1 cellular context compared by ENCODE assay signal in genomic region chr17:42618442-42619150, GRCh38.
TF ChIP-seq lines count a peak whose summit lies in the region.

No MANE protein-coding gene starts in this region.

TF ChIP-seq in HepG2, 621 proteins besides CTCF, POLR2A, EP300 and RAD21 (continued from another document and continues in another):
- 0 out of 2 replicates have a peak, but pooled peaks have one; percentile 27 for TF ChIP-seq ZGPAT (CRISPR knock-in tag; IDR thresholded peaks at IDR 0.05)
- TF ChIP-seq ELF3 (CRISPR knock-in tag; IDR thresholded peaks at IDR 0.05) = peak; percentile 68
- TF ChIP-seq, protein P1, sequence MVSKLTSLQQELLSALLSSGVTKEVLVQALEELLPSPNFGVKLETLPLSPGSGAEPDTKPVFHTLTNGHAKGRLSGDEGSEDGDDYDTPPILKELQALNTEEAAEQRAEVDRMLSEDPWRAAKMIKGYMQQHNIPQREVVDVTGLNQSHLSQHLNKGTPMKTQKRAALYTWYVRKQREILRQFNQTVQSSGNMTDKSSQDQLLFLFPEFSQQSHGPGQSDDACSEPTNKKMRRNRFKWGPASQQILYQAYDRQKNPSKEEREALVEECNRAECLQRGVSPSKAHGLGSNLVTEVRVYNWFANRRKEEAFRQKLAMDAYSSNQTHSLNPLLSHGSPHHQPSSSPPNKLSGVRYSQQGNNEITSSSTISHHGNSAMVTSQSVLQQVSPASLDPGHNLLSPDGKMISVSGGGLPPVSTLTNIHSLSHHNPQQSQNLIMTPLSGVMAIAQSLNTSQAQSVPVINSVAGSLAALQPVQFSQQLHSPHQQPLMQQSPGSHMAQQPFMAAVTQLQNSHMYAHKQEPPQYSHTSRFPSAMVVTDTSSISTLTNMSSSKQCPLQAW (CRISPR knock-in tag; IDR thresholded peaks at IDR 0.05) = peak; percentile 69; the same call in 1 of the 2 replicates
- peak; percentile 18 for TF ChIP-seq YY1 (IDR thresholded peaks at IDR 0.05; ENCODE audit: insufficient read depth, insufficient replicate concordance, low read depth, low read length)
- peak; percentile 76 for TF ChIP-seq PHF5A (CRISPR knock-in tag; IDR thresholded peaks at IDR 0.05; ENCODE audit: low read depth, unreplicated experiment)
- no peak for TF ChIP-seq LCORL (IDR thresholded peaks at IDR 0.05)
- TF ChIP-seq LCORL (CRISPR knock-in tag; IDR thresholded peaks at IDR 0.05) = peak; percentile 89
- peak; percentile 68 for TF ChIP-seq GATAD2A (CRISPR knock-in tag; IDR thresholded peaks at IDR 0.05)
- TF ChIP-seq HMG20B (CRISPR knock-in tag; conservative IDR thresholded peaks at IDR 0.05) = 0 out of 2 replicates have a peak, but pooled peaks have one; percentile 36
- peak; percentile 52; the same call in 1 of the 2 replicates for TF ChIP-seq PPARG (CRISPR knock-in tag; conservative IDR thresholded peaks at IDR 0.05)
- TF ChIP-seq ZKSCAN8 (CRISPR knock-in tag; IDR thresholded peaks at IDR 0.05; ENCODE audit: borderline replicate concordance) = peak; percentile 62; the same call in 1 of the 2 replicates
- TF ChIP-seq ZFP36L1 (CRISPR knock-in tag; IDR thresholded peaks at IDR 0.05) = 0 out of 2 replicates have a peak, but pooled peaks have one; percentile 30
- TF ChIP-seq FOXA3 (CRISPR knock-in tag; IDR thresholded peaks at IDR 0.05) = peak; percentile 44; the same call in 1 of the 2 replicates
- TF ChIP-seq KAT7 (CRISPR knock-in tag; IDR thresholded peaks at IDR 0.05; ENCODE audit: borderline replicate concordance) = 0 out of 2 replicates have a peak, but pooled peaks have one; percentile 44
- TF ChIP-seq ZNF580 (CRISPR knock-in tag; IDR thresholded peaks at IDR 0.05; ENCODE audit: borderline replicate concordance, low read depth) = peak; percentile 75; the same call in 1 of the 2 replicates
- 0 out of 2 replicates have a peak, but pooled peaks have one; percentile 50 for TF ChIP-seq ZSCAN25 (CRISPR knock-in tag; IDR thresholded peaks at IDR 0.05)
- TF ChIP-seq PHF8 (CRISPR knock-in tag; IDR thresholded peaks at IDR 0.05) = 0 out of 2 replicates have a peak, but pooled peaks have one; percentile 29
- no peak; the same call in 1 of the 2 replicates for TF ChIP-seq ZFP90 (CRISPR knock-in tag; IDR thresholded peaks at IDR 0.05; ENCODE audit: borderline replicate concordance)
- peak; percentile 83; the same call in 1 of the 2 replicates for TF ChIP-seq ZNF124 (CRISPR knock-in tag; IDR thresholded peaks at IDR 0.05)
- peak; percentile 82; the same call in 1 of the 2 replicates for TF ChIP-seq ZNF792 (CRISPR knock-in tag; IDR thresholded peaks at IDR 0.05)
- peak; percentile 82; the same call in 1 of the 2 replicates for TF ChIP-seq ZNF691 (CRISPR knock-in tag; IDR thresholded peaks at IDR 0.05; ENCODE audit: borderline replicate concordance, low read depth)
- no peak for TF ChIP-seq SOX13 (IDR thresholded peaks at IDR 0.05)
- TF ChIP-seq SOX13 (CRISPR knock-in tag; conservative IDR thresholded peaks at IDR 0.05 in 1 of 2, IDR thresholded peaks at IDR 0.05 in 1 of 2) = peak in 1 of 2 experiments; percentile 10; a peak in 1 of 4 replicates
- peak; percentile 48 for TF ChIP-seq CBX1 (IDR thresholded peaks at IDR 0.05; ENCODE audit: low read depth)
- 0 out of 2 replicates have a peak, but pooled peaks have one; percentile 42 for TF ChIP-seq KLF9 (CRISPR knock-in tag; IDR thresholded peaks at IDR 0.05; ENCODE audit: low read depth)
- peak; percentile 34; the same call in 1 of the 2 replicates for TF ChIP-seq HMGXB3 (CRISPR knock-in tag; IDR thresholded peaks at IDR 0.05; ENCODE audit: borderline replicate concordance)
- TF ChIP-seq MIER2 (CRISPR knock-in tag; IDR thresholded peaks at IDR 0.05) = peak; percentile 82
- no peak for TF ChIP-seq ZNF709 (CRISPR knock-in tag; IDR thresholded peaks at IDR 0.05)
- TF ChIP-seq IRF2 (CRISPR knock-in tag; IDR thresholded peaks at IDR 0.05) = peak; percentile 70; the same call in 1 of the 2 replicates
- TF ChIP-seq KDM2A (CRISPR knock-in tag; IDR thresholded peaks at IDR 0.05; ENCODE audit: borderline replicate concordance, low read depth) = peak; percentile 79
- TF ChIP-seq, protein P2, sequence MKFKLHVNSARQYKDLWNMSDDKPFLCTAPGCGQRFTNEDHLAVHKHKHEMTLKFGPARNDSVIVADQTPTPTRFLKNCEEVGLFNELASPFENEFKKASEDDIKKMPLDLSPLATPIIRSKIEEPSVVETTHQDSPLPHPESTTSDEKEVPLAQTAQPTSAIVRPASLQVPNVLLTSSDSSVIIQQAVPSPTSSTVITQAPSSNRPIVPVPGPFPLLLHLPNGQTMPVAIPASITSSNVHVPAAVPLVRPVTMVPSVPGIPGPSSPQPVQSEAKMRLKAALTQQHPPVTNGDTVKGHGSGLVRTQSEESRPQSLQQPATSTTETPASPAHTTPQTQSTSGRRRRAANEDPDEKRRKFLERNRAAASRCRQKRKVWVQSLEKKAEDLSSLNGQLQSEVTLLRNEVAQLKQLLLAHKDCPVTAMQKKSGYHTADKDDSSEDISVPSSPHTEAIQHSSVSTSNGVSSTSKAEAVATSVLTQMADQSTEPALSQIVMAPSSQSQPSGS (CRISPR knock-in tag; IDR thresholded peaks at IDR 0.05) = peak; percentile 23; the same call in 1 of the 2 replicates
- no peak for TF ChIP-seq NR2F6 (IDR thresholded peaks at IDR 0.05)
- peak; percentile 81 for TF ChIP-seq NR2F6 (CRISPR knock-in tag; IDR thresholded peaks at IDR 0.05)
- peak; percentile 84; the same call in 1 of the 2 replicates for TF ChIP-seq ERF (CRISPR knock-in tag; IDR thresholded peaks at IDR 0.05)
- TF ChIP-seq, protein P3, sequence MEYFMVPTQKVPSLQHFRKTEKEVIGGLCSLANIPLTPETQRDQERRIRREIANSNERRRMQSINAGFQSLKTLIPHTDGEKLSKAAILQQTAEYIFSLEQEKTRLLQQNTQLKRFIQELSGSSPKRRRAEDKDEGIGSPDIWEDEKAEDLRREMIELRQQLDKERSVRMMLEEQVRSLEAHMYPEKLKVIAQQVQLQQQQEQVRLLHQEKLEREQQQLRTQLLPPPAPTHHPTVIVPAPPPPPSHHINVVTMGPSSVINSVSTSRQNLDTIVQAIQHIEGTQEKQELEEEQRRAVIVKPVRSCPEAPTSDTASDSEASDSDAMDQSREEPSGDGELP (IDR thresholded peaks at IDR 0.05; ENCODE audit: borderline replicate concordance, low read depth) = peak; percentile 80; the same call in 1 of the 2 replicates
- peak; percentile 57 for TF ChIP-seq ARID5B (CRISPR knock-in tag; IDR thresholded peaks at IDR 0.05)
- TF ChIP-seq, protein P4, sequence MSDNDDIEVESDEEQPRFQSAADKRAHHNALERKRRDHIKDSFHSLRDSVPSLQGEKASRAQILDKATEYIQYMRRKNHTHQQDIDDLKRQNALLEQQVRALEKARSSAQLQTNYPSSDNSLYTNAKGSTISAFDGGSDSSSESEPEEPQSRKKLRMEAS (IDR thresholded peaks at IDR 0.05) = peak; percentile 63; the same call in 1 of the 2 replicates
- 0 out of 2 replicates have a peak, but pooled peaks have one; percentile 6 for TF ChIP-seq EEA1 (CRISPR knock-in tag; IDR thresholded peaks at IDR 0.05; ENCODE audit: borderline replicate concordance)
- TF ChIP-seq ZNF121 (CRISPR knock-in tag; IDR thresholded peaks at IDR 0.05) = peak; percentile 73
- no peak for TF ChIP-seq ZNF550 (CRISPR knock-in tag; IDR thresholded peaks at IDR 0.05; ENCODE audit: borderline replicate concordance)
- 0 out of 2 replicates have a peak, but pooled peaks have one; percentile 81 for TF ChIP-seq ZNF572 (CRISPR knock-in tag; IDR thresholded peaks at IDR 0.05)
- peak; percentile 56 for TF ChIP-seq HDAC2 (CRISPR knock-in tag; IDR thresholded peaks at IDR 0.05)
- TF ChIP-seq TEAD3 (CRISPR knock-in tag; optimal IDR thresholded peaks at IDR 0.05; ENCODE audit: borderline replicate concordance) = peak; percentile 61
- TF ChIP-seq ZNF724P (CRISPR knock-in tag; IDR thresholded peaks at IDR 0.05; ENCODE audit: borderline replicate concordance) = no peak
- TF ChIP-seq XRCC5 (optimal IDR thresholded peaks at IDR 0.05; ENCODE audit: low read length) = peak; percentile 84
- no peak for TF ChIP-seq NFKB2 (CRISPR knock-in tag; IDR thresholded peaks at IDR 0.05; ENCODE audit: borderline replicate concordance)
- TF ChIP-seq ZFX (CRISPR knock-in tag; IDR thresholded peaks at IDR 0.05; ENCODE audit: low read depth) = peak; percentile 72; the same call in 1 of the 2 replicates
- peak; percentile 87 to 89; a peak in 3 of 4 replicates for TF ChIP-seq HMGXB4 (CRISPR knock-in tag; IDR thresholded peaks at IDR 0.05; ENCODE audit: borderline replicate concordance in 1 of 2, low read depth in 1 of 2)
- peak; percentile 63 for TF ChIP-seq ZNF12 (CRISPR knock-in tag; IDR thresholded peaks at IDR 0.05)
